27 cellular contexts compared by ENCODE assay signal in genomic region chr16:78567713-78568112, GRCh38.
DNase-seq lines count a peak whose midpoint lies in the region; ATAC-seq, FAIRE-seq and TF ChIP-seq lines count a peak whose summit lies in the region.
"Had no signal": no experiment of that assay in that cellular context is flagged by ENCODE, and none has a peak within 500 bp of the region (broad histone marks: within the 10 kb centered on the region; RNA-seq: fewer than 3 reads in every experiment).

No MANE protein-coding gene starts in this region.

- H3K27me3 Mint-ChIP-seq in endodermal cell (ENCODE audit: insufficient read depth): no peaks in the 10 kb centered on the region
- peaks cover 6% of the 10 kb centered on the region for H3K27me3 Mint-ChIP-seq in neural progenitor cell (ENCODE audit: insufficient read depth, low read depth)
- H3K27me3 Mint-ChIP-seq in type B pancreatic cell: no peaks in the 10 kb centered on the region
- H3K27me3 Mint-ChIP-seq: B cell; CD4-positive, CD25-positive, alpha-beta regulatory T cell had no signal

- H2AFZ ChIP-seq in neural progenitor cell (replicated peaks): no peak overlapping the region
- H2AFZ ChIP-seq in HepG2 (ENCODE audit: low read length): no peak overlapping the region
- H2AFZ ChIP-seq: GM23248 had no signal

- H3K27ac ChIP-seq in endodermal cell (ENCODE audit: low read depth, low read length) (peak overlapping the region; percentile 40), neural progenitor cell (no peak overlapping the region), HepG2 (ENCODE audit: extremely low read length, insufficient read depth, low read length) (no peak overlapping the region)
- H3K27ac ChIP-seq: 22Rv1, BLaER1, C4-2B, GM23248 had no signal

- H3K4me3 ChIP-seq in endodermal cell (ENCODE audit: low read length) (no peak overlapping the region), neural progenitor cell (no peak overlapping the region), HepG2 (replicated peaks in 1 of 3; ENCODE audit: insufficient read depth in 1 of 3, low read depth in 2 of 3, low read length in 3 of 3) (no peak overlapping the region)
- H3K4me3 ChIP-seq: BLaER1, GM23248 had no signal

- CTCF ChIA-PET in HepG2 (lab: Yijun Ruan, JAX; ENCODE audit: low intra/inter-chr PET ratio, low total read pairs): no interaction called here

- H3K4me2 ChIP-seq in neural progenitor cell (no peak overlapping the region), HepG2 (ENCODE audit: low read depth, low read length) (no peak overlapping the region)
- H3K4me2 ChIP-seq: BLaER1 had no signal

- intact Hi-C loops in HepG2 (cut with micrococcal nuclease; ENCODE audit: unreplicated experiment): no loop called here

- ATAC-seq in HG03378 (IDR thresholded peaks at IDR 0.05; ENCODE audit: unreplicated experiment): no peak
- no peak for ATAC-seq in HepG2
- ATAC-seq: CD8-positive, alpha-beta T cell had no signal

- in situ Hi-C loops in HepG2 (cut with HindIII; ENCODE audit: extremely low pct_ligation_motif_present, low pct_unique_long_range_greater_than_20kb): no loop called here

- no peak for FAIRE-seq in HepG2 (lab: Jason Lieb, UNC)
- FAIRE-seq: A204.1, D721Med, GM12891, GM19239, H1 had no signal

- H3K9me3 Mint-ChIP-seq in endodermal cell (peaks cover 7% of the 10 kb centered on the region), neural progenitor cell (peaks cover 4% of the 10 kb centered on the region), type B pancreatic cell (peaks cover 9% of the 10 kb centered on the region)
- H3K9me3 Mint-ChIP-seq: CD4-positive, CD25-positive, alpha-beta regulatory T cell had no signal

- TF ChIP-seq CTCF in endodermal cell (conservative IDR thresholded peaks at IDR 0.05) (no peak), neural progenitor cell (IDR thresholded peaks at IDR 0.05) (no peak), type B pancreatic cell (conservative IDR thresholded peaks at IDR 0.05) (no peak), HepG2 (CRISPR knock-in tag; IDR thresholded peaks at IDR 0.05) (no peak)

- no peaks in the 10 kb centered on the region for H3K36me3 Mint-ChIP-seq in endodermal cell (ENCODE audit: low read depth)
- no peaks in the 10 kb centered on the region for H3K36me3 Mint-ChIP-seq in neural progenitor cell
- H3K36me3 Mint-ChIP-seq in type B pancreatic cell: peaks cover 3% of the 10 kb centered on the region

- DNase-seq in NCI-H748 (lab: John Stamatoyannopoulos, UW; ENCODE audit: unreplicated experiment) (peak; percentile 2), NCI-H748 treated with DMSO at 0.1 percent for 48 hours (lab: John Stamatoyannopoulos, UW) (no peak), endodermal cell (peak; percentile 40), neural progenitor cell (ENCODE audit: low spot score) (no peak), type B pancreatic cell (ENCODE audit: extremely low spot score, unreplicated experiment) (no peak), NCI-H69 (lab: John Stamatoyannopoulos, UW) (no peak), HepG2 (ENCODE audit: low spot score) (no peak)
- DNase-seq: Caco-2; CD4-positive, CD25-positive, alpha-beta regulatory T cell; CD8-positive, alpha-beta T cell; DMS 273 treated with DMSO at 0.1 percent for 48 hours; DMS79; EL; GDM1; GM23248; H7; HCEC 1CT had no signal

- H4K20me1 ChIP-seq in neural progenitor cell (ENCODE audit: low read depth) (no peaks in the 10 kb centered on the region), HepG2 (ENCODE audit: insufficient read depth, low read length) (no peaks in the 10 kb centered on the region)
- H4K20me1 ChIP-seq: BLaER1 had no signal

- no peaks in the 10 kb centered on the region for H3F3A ChIP-seq in neural progenitor cell (ENCODE audit: low read depth)

- no peak overlapping the region for H3K4me3 Mint-ChIP-seq in endodermal cell
- no peak overlapping the region for H3K4me3 Mint-ChIP-seq in neural progenitor cell
- H3K4me3 Mint-ChIP-seq in type B pancreatic cell: peak overlapping the region; percentile 20
- H3K4me3 Mint-ChIP-seq: B cell; CD4-positive, CD25-positive, alpha-beta regulatory T cell; CD8-positive, alpha-beta T cell had no signal

- H3K9me3 ChIP-seq in endodermal cell (ENCODE audit: control insufficient read depth, low read length): peaks cover 8% of the 10 kb centered on the region
- no peaks in the 10 kb centered on the region for H3K9me3 ChIP-seq in neural progenitor cell (ENCODE audit: low read depth)
- H3K9me3 ChIP-seq in HepG2 (ENCODE audit: low read length): no peaks in the 10 kb centered on the region
- H3K9me3 ChIP-seq: BLaER1, Caco-2 had no signal

- peaks cover 3% of the 10 kb centered on the region for H3K36me3 ChIP-seq in endodermal cell (ENCODE audit: control insufficient read depth, insufficient read depth, low read length)
- no peaks in the 10 kb centered on the region for H3K36me3 ChIP-seq in neural progenitor cell
- no peaks in the 10 kb centered on the region for H3K36me3 ChIP-seq in HepG2 (replicated peaks in 1 of 2; ENCODE audit: control insufficient read depth in 1 of 2, insufficient read depth in 2 of 2, low read length in 2 of 2)
- H3K36me3 ChIP-seq: BLaER1 had no signal

- POLR2A ChIA-PET in HepG2 (lab: Yijun Ruan, JAX): interaction anchor here (0.6 kb wide), 1 partner anchor 62 kb away, joined by 3 read pairs; no protein-coding TSS in a partner anchor

- no peak for TF ChIP-seq POLR2A in HepG2 (IDR thresholded peaks at IDR 0.05; ENCODE audit: insufficient read depth in 1 of 2, low read depth in 2 of 2, low read length in 2 of 2)

- H3K27ac Mint-ChIP-seq in endodermal cell: no peak overlapping the region
- peak overlapping the region; percentile 13 for H3K27ac Mint-ChIP-seq in neural progenitor cell
- H3K27ac Mint-ChIP-seq in type B pancreatic cell: no peak overlapping the region
- H3K27ac Mint-ChIP-seq: B cell; CD8-positive, alpha-beta T cell had no signal

- H3K4me1 Mint-ChIP-seq in endodermal cell: no peaks in the 10 kb centered on the region
- H3K4me1 Mint-ChIP-seq in neural progenitor cell: peaks cover 5% of the 10 kb centered on the region
- H3K4me1 Mint-ChIP-seq in type B pancreatic cell (ENCODE audit: unreplicated experiment): no peaks in the 10 kb centered on the region

- H3K4me1 ChIP-seq in endodermal cell (ENCODE audit: control insufficient read depth, insufficient read depth, low read length): no peaks in the 10 kb centered on the region
- no peaks in the 10 kb centered on the region for H3K4me1 ChIP-seq in neural progenitor cell
- no peaks in the 10 kb centered on the region for H3K4me1 ChIP-seq in HepG2 (ENCODE audit: insufficient read depth, low read length)
- H3K4me1 ChIP-seq: Caco-2 had no signal

- no TSS peak for BruUV-seq in HepG2 (replicated peaks; lab: Mats Ljungman, UMichigan)

- no peaks in the 10 kb centered on the region for H3K27me3 ChIP-seq in endodermal cell (ENCODE audit: control insufficient read depth, insufficient read depth, low read length, poor library complexity, severe bottlenecking)
- no peaks in the 10 kb centered on the region for H3K27me3 ChIP-seq in neural progenitor cell
- no peaks in the 10 kb centered on the region for H3K27me3 ChIP-seq in HepG2 (ENCODE audit: control insufficient read depth in 1 of 2, insufficient read depth in 2 of 2, low read length in 2 of 2)
- H3K27me3 ChIP-seq: BLaER1 had no signal

- H3K9ac ChIP-seq in endodermal cell (ENCODE audit: extremely low read depth, low read length, poor library complexity, severe bottlenecking) (no peak overlapping the region), neural progenitor cell (no peak overlapping the region), HepG2 (ENCODE audit: insufficient read depth, low read depth, low read length) (no peak overlapping the region)
- H3K9ac ChIP-seq: BLaER1, GM23248 had no signal

- H3K79me2 ChIP-seq in neural progenitor cell (ENCODE audit: low read depth) (no peaks in the 10 kb centered on the region), HepG2 (ENCODE audit: insufficient read depth, low read length) (no peaks in the 10 kb centered on the region)

- 91 to 96% methylated on average over 13 to 19 of the region's 19 CpGs for WGBS in endodermal cell (ENCODE audit: insufficient coverage in 1 of 2, insufficient read length in 1 of 2), 2 experiments
- 97% methylated on average over 19 of the region's 19 CpGs for WGBS in HepG2 (ENCODE audit: low lambda C conversion rate)

- TF ChIP-seq EP300 in HepG2 (IDR thresholded peaks at IDR 0.05; ENCODE audit: low read depth in 2 of 2, low read length in 2 of 2) (no peak), HepG2 (CRISPR knock-in tag; IDR thresholded peaks at IDR 0.05; ENCODE audit: borderline replicate concordance) (no peak)

- TF ChIP-seq RAD21 in HepG2 (CRISPR knock-in tag; IDR thresholded peaks at IDR 0.05): no peak

TF ChIP-seq in HepG2, 621 proteins besides CTCF, POLR2A, EP300 and RAD21:
- TF ChIP-seq ZNF44 (CRISPR knock-in tag; IDR thresholded peaks at IDR 0.05): no peak
- no peak for TF ChIP-seq ZNF160 (CRISPR knock-in tag; IDR thresholded peaks at IDR 0.05)
- TF ChIP-seq E2F2 (CRISPR knock-in tag; IDR thresholded peaks at IDR 0.05; ENCODE audit: borderline replicate concordance): no peak
- no peak for TF ChIP-seq PBX2 (CRISPR knock-in tag; IDR thresholded peaks at IDR 0.05)
- no peak for TF ChIP-seq HNRNPL (IDR thresholded peaks at IDR 0.05; ENCODE audit: low read depth, low read length)
- TF ChIP-seq ZKSCAN1 (IDR thresholded peaks at IDR 0.05; ENCODE audit: low read length): no peak
- no peak for TF ChIP-seq SAP130 (CRISPR knock-in tag; IDR thresholded peaks at IDR 0.05; ENCODE audit: low read depth)

Comparison
In these comparisons a context has a peak if more than half of its experiments do, and no peak if none do; other contexts are left out.
1. DNase-seq: peak in NCI-H748 (single experiment) and endodermal cell (single experiment); none in NCI-H748 treated with DMSO at 0.1 percent for 48 hours (single experiment), neural progenitor cell (single experiment), type B pancreatic cell (single experiment), NCI-H69 (single experiment) and HepG2 (single experiment).